Comparison of ENCODE assay signal across 32 cellular contexts in the genomic region with DNA sequence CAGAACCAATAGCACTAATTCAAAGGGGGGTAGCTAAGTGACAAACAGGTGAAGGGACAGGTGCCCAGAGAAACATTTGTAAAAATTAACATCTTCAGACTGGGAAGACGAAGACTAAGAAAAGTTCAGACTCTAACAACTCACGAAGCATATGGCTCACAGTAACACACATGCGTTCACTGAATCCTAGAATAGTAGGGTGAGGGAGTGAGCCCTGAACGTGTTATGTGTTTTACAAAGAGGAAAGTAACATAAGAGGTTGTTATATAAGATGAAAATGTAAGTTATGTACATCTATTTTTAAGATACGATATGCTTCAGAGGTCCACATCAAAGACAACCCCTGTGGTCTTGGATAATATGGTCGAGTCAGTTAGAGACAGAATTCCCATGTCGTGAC. TPM values are rescaled to one million over a fixed set of nuclear protein-coding genes. Genes with fewer than 3 reads are reported as not detected.
"Had no signal": no experiment of that assay in that cellular context is flagged by ENCODE, and none has a peak within 500 bp of the region (broad histone marks: within the 10 kb centered on the region; RNA-seq: fewer than 3 reads in every experiment).

No MANE protein-coding gene starts in this region.

- H3K27ac ChIP-seq: adrenal gland, ascending aorta, breast epithelium, cardiac muscle cell, coronary artery, esophagus muscularis mucosa, foreskin keratinocyte, gastrocnemius medialis, WERI-Rb-1 had no signal

- H3K27me3 ChIP-seq: adrenal gland, ascending aorta, breast epithelium, cardiac muscle cell, esophagus muscularis mucosa, foreskin keratinocyte, gastrocnemius medialis had no signal

- H3K4me1 ChIP-seq: adrenal gland, ascending aorta, breast epithelium, foreskin keratinocyte, gastrocnemius medialis had no signal

- H3K4me3 ChIP-seq: adrenal gland, ascending aorta, breast epithelium, cardiac muscle cell, coronary artery, esophagus muscularis mucosa, gastrocnemius medialis had no signal

- H3K9me3 ChIP-seq: adrenal gland, gastrocnemius medialis had no signal

- DNase-seq: activated B cell treated with CpG ODN at 0.5 μM for 24 hours; activated CD4-positive, alpha-beta T cell treated with anti-CD3 and anti-CD28 coated beads for 48 hours; activated CD4-positive, alpha-beta T cell treated with anti-CD3 and anti-CD28 coated beads, Interleukin-2, amount 50 U/mL, for 1 hour; activated CD4-positive, alpha-beta T cell treated with anti-CD3 and anti-CD28 coated beads, Interleukin-2, amount 50 U/mL, for 48 hours; activated CD8-positive, alpha-beta memory T cell treated with anti-CD3 and anti-CD28 coated beads for 24 hours; activated CD8-positive, alpha-beta T cell treated with anti-CD3 and anti-CD28 coated beads for 36 hours; activated effector memory CD4-positive, alpha-beta T cell treated with anti-CD3 and anti-CD28 coated beads, Interleukin-2, amount 50 U/mL, for 16 hours; activated naive CD4-positive, alpha-beta T cell treated with anti-CD3 and anti-CD28 coated beads for 36 hours; activated naive CD8-positive, alpha-beta T cell treated with anti-CD3 and anti-CD28 coated beads for 36 hours; activated naive CD8-positive, alpha-beta T cell treated with anti-CD3 and anti-CD28 coated beads, Interleukin-2, amount 50 U/mL, for 24 hours; activated T-cell treated with anti-CD3 and anti-CD28 coated beads, Interleukin-2, amount 50 U/mL, for 1 hour; activated T-cell treated with anti-CD3 and anti-CD28 coated beads, Interleukin-2, amount 50 U/mL, for 48 hours; adrenal gland; central memory CD4-positive, alpha-beta T cell; cerebellar nuclear complex; effector CD4-positive, alpha-beta T cell; effector memory CD8-positive, alpha-beta T cell; erythroblast; foreskin keratinocyte; gastrocnemius medialis; glutamatergic neuron; T-helper 1 cell; T-helper 17 cell; T1000; WERI-Rb-1 had no signal

- H3K36me3 ChIP-seq: adrenal gland, ascending aorta, breast epithelium, cardiac muscle cell, esophagus muscularis mucosa, gastrocnemius medialis, WERI-Rb-1 had no signal

RNA-seq across cellular contexts. Expression of gene GSG1L2, which starts 15.2 kb away (rescaled TPM):
- total RNA-seq: activated B cell treated with CpG ODN at 0.5 μM for 24 hours; activated CD8-positive, alpha-beta T cell treated with anti-CD3 and anti-CD28 coated beads for 36 hours; activated naive CD4-positive, alpha-beta T cell treated with anti-CD3 and anti-CD28 coated beads for 36 hours; activated naive CD8-positive, alpha-beta T cell treated with anti-CD3 and anti-CD28 coated beads for 36 hours; activated T-helper 1 cell treated with anti-CD3 and anti-CD28 coated beads, Interleukin-12 subunit alpha, Interleukin-12 subunit beta, Interleukin-2, Interleukin-4 antibody, amounts not matched to agents 30 ng/mL and 10 ng/mL and 1 ng/mL, durations not matched to agents 14 hours and 24 hours and 36 hours; activated T-helper 2 cell treated with anti-CD3 and anti-CD28 coated beads, Interferon-gamma antibody, Interleukin-2, Interleukin-4, amounts not matched to agents 10 μg/mL and 5 μg/mL and 100 μg/mL, durations not matched to agents 14 hours and 24 hours and 36 hours; adrenal gland; ascending aorta; breast epithelium; cardiac muscle cell; esophagus muscularis mucosa; foreskin keratinocyte; gastrocnemius medialis; T-helper 17 cell had no signal
- polyA plus RNA-seq: adrenal gland, cardiac muscle cell, foreskin keratinocyte had no signal

RNA-seq across cellular contexts. Expression of gene DHRS7C, which starts 15.3 kb away (rescaled TPM):
- total RNA-seq: activated B cell treated with CpG ODN at 0.5 μM for 24 hours; activated CD8-positive, alpha-beta T cell treated with anti-CD3 and anti-CD28 coated beads for 36 hours; activated naive CD4-positive, alpha-beta T cell treated with anti-CD3 and anti-CD28 coated beads for 36 hours; activated naive CD8-positive, alpha-beta T cell treated with anti-CD3 and anti-CD28 coated beads for 36 hours; activated T-helper 1 cell treated with anti-CD3 and anti-CD28 coated beads, Interleukin-12 subunit alpha, Interleukin-12 subunit beta, Interleukin-2, Interleukin-4 antibody, amounts not matched to agents 30 ng/mL and 10 ng/mL and 1 ng/mL, durations not matched to agents 14 hours and 24 hours and 36 hours; activated T-helper 2 cell treated with anti-CD3 and anti-CD28 coated beads, Interferon-gamma antibody, Interleukin-2, Interleukin-4, amounts not matched to agents 10 μg/mL and 5 μg/mL and 100 μg/mL, durations not matched to agents 14 hours and 24 hours and 36 hours; adrenal gland; ascending aorta; breast epithelium; esophagus muscularis mucosa; foreskin keratinocyte; T-helper 17 cell had no signal
- polyA plus RNA-seq: adrenal gland, cardiac muscle cell, foreskin keratinocyte had no signal

RNA-seq across cellular contexts. Expression of gene GLP2R, which starts 19.0 kb away (rescaled TPM):
- total RNA-seq: activated B cell treated with CpG ODN at 0.5 μM for 24 hours; activated CD8-positive, alpha-beta T cell treated with anti-CD3 and anti-CD28 coated beads for 36 hours; activated naive CD4-positive, alpha-beta T cell treated with anti-CD3 and anti-CD28 coated beads for 36 hours; activated naive CD8-positive, alpha-beta T cell treated with anti-CD3 and anti-CD28 coated beads for 36 hours; activated T-helper 1 cell treated with anti-CD3 and anti-CD28 coated beads, Interleukin-12 subunit alpha, Interleukin-12 subunit beta, Interleukin-2, Interleukin-4 antibody, amounts not matched to agents 30 ng/mL and 10 ng/mL and 1 ng/mL, durations not matched to agents 14 hours and 24 hours and 36 hours; activated T-helper 2 cell treated with anti-CD3 and anti-CD28 coated beads, Interferon-gamma antibody, Interleukin-2, Interleukin-4, amounts not matched to agents 10 μg/mL and 5 μg/mL and 100 μg/mL, durations not matched to agents 14 hours and 24 hours and 36 hours; ascending aorta; cardiac muscle cell; foreskin keratinocyte; T-helper 17 cell had no signal
- polyA plus RNA-seq: foreskin keratinocyte had no signal
